In genomic region chr19:38952395-38953165, GRCh38 we compare ENCODE assay signal across 8 cellular contexts. TPM values are rescaled to one million over a fixed set of nuclear protein-coding genes. Genes with fewer than 3 reads are reported as not detected.
DNase-seq lines count a peak whose midpoint lies in the region; ATAC-seq and TF ChIP-seq lines count a peak whose summit lies in the region.

No MANE protein-coding gene starts in this region.

- H3K9me3 Mint-ChIP-seq in activated naive CD8-positive, alpha-beta T cell treated with anti-CD3 and anti-CD28 coated beads, Interleukin-2, amount 10 ng/mL, durations not matched to agents 7 days and 5 days, result no peaks in the 10 kb centered on the region
- no peaks in the 10 kb centered on the region for H3K9me3 Mint-ChIP-seq in activated naive CD8-positive, alpha-beta T cell treated with anti-CD3 and anti-CD28 coated beads, Interleukin-2, amount 50 U/mL, for 24 hours
- H3K9me3 Mint-ChIP-seq in T-helper 2 cell treated with Interferon-gamma antibody and Interleukin-4, amounts not matched to agents 5 μg/mL and 100 μg/mL, for 36 hours, result no peaks in the 10 kb centered on the region

- H3K27me3 Mint-ChIP-seq in activated naive CD8-positive, alpha-beta T cell treated with anti-CD3 and anti-CD28 coated beads, Interleukin-2, amount 10 ng/mL, durations not matched to agents 7 days and 5 days, result peaks cover 39% of the 10 kb centered on the region
- H3K27me3 Mint-ChIP-seq in activated naive CD8-positive, alpha-beta T cell treated with anti-CD3 and anti-CD28 coated beads, Interleukin-2, amount 50 U/mL, for 24 hours, result peaks cover 28% of the 10 kb centered on the region
- H3K27me3 Mint-ChIP-seq in T-helper 2 cell treated with Interferon-gamma antibody and Interleukin-4, amounts not matched to agents 5 μg/mL and 100 μg/mL, for 36 hours (ENCODE audit: low read depth), result peaks cover 25% of the 10 kb centered on the region

- TF ChIP-seq CTCF in psoas muscle (IDR thresholded peaks at IDR 0.05), result no peak

- peak overlapping the region; percentile 12 for H3K4me3 Mint-ChIP-seq in activated naive CD8-positive, alpha-beta T cell treated with anti-CD3 and anti-CD28 coated beads, Interleukin-2, amount 10 ng/mL, durations not matched to agents 7 days and 5 days
- H3K4me3 Mint-ChIP-seq in activated naive CD8-positive, alpha-beta T cell treated with anti-CD3 and anti-CD28 coated beads, Interleukin-2, amount 50 U/mL, for 24 hours, result no peak overlapping the region
- H3K4me3 Mint-ChIP-seq in T-helper 2 cell treated with Interferon-gamma antibody and Interleukin-4, amounts not matched to agents 5 μg/mL and 100 μg/mL, for 36 hours, result peak overlapping the region; percentile 1

- no peak for DNase-seq in activated naive CD8-positive, alpha-beta T cell treated with anti-CD3 and anti-CD28 coated beads, Interleukin-2, amount 10 ng/mL, durations not matched to agents 7 days and 5 days
- no peak for DNase-seq in activated naive CD8-positive, alpha-beta T cell treated with anti-CD3 and anti-CD28 coated beads, Interleukin-2, amount 50 U/mL, for 24 hours
- DNase-seq in NCI-H1092 (lab: John Stamatoyannopoulos, UW) (peak; percentile 6), kidney tubule cell (ENCODE audit: low spot score) (peak; percentile 90), psoas muscle (no peak)
- DNase-seq in T-helper 2 cell treated with Interferon-gamma antibody and Interleukin-4, amounts not matched to agents 5 μg/mL and 100 μg/mL, for 36 hours (ENCODE audit: low spot score), result peak; percentile 30

- no peaks in the 10 kb centered on the region for H3K27me3 ChIP-seq in psoas muscle (ENCODE audit: insufficient read depth in 3 of 3, low read length in 2 of 3)

- WGBS in psoas muscle, 3 donors, result 79 to 83% (median 82%) methylated on average over 13 of the region's 13 CpGs

- no peak overlapping the region for H3K4me3 ChIP-seq in psoas muscle

- H3K9me3 ChIP-seq in psoas muscle, result no peaks in the 10 kb centered on the region

- no peak overlapping the region for H3K27ac ChIP-seq in psoas muscle

- no peaks in the 10 kb centered on the region for H3K36me3 Mint-ChIP-seq in activated naive CD8-positive, alpha-beta T cell treated with anti-CD3 and anti-CD28 coated beads, Interleukin-2, amount 10 ng/mL, durations not matched to agents 7 days and 5 days
- H3K36me3 Mint-ChIP-seq in activated naive CD8-positive, alpha-beta T cell treated with anti-CD3 and anti-CD28 coated beads, Interleukin-2, amount 50 U/mL, for 24 hours (ENCODE audit: low read depth), result no peaks in the 10 kb centered on the region
- no peaks in the 10 kb centered on the region for H3K36me3 Mint-ChIP-seq in T-helper 2 cell treated with Interferon-gamma antibody and Interleukin-4, amounts not matched to agents 5 μg/mL and 100 μg/mL, for 36 hours (ENCODE audit: low read depth)

- POLR2A ChIA-PET in activated naive CD8-positive, alpha-beta T cell treated with anti-CD3 and anti-CD28 coated beads, Interleukin-2, amount 10 ng/mL, durations not matched to agents 7 days and 5 days (lab: Charles Lee), result interaction anchor here (0.6 kb wide), 1 partner anchor 10 kb away, joined by 4 read pairs; no protein-coding TSS in a partner anchor

- no peaks in the 10 kb centered on the region for H3K36me3 ChIP-seq in psoas muscle (ENCODE audit: insufficient read depth in 1 of 2, low read depth in 1 of 2)

- intact Hi-C loops in psoas muscle (cut with DNase I), result no loop called here

- H3K27ac Mint-ChIP-seq in activated naive CD8-positive, alpha-beta T cell treated with anti-CD3 and anti-CD28 coated beads, Interleukin-2, amount 10 ng/mL, durations not matched to agents 7 days and 5 days, result no peak overlapping the region
- H3K27ac Mint-ChIP-seq in activated naive CD8-positive, alpha-beta T cell treated with anti-CD3 and anti-CD28 coated beads, Interleukin-2, amount 50 U/mL, for 24 hours, result no peak overlapping the region
- H3K27ac Mint-ChIP-seq in T-helper 2 cell treated with Interferon-gamma antibody and Interleukin-4, amounts not matched to agents 5 μg/mL and 100 μg/mL, for 36 hours, result no peak overlapping the region

- ATAC-seq in activated naive CD8-positive, alpha-beta T cell treated with anti-CD3 and anti-CD28 coated beads, Interleukin-2, amount 10 ng/mL, durations not matched to agents 7 days and 5 days (ENCODE audit: low read depth), result peak; percentile 51
- ATAC-seq in activated naive CD8-positive, alpha-beta T cell treated with anti-CD3 and anti-CD28 coated beads, Interleukin-2, amount 50 U/mL, for 24 hours, result no peak
- ATAC-seq in psoas muscle, result no peak
- ATAC-seq in HG02884 (IDR thresholded peaks at IDR 0.05; ENCODE audit: unreplicated experiment), result no peak
- ATAC-seq in HG03045 (IDR thresholded peaks at IDR 0.05; ENCODE audit: unreplicated experiment), result no peak

- H3K4me1 ChIP-seq in psoas muscle, result peaks cover 6% of the 10 kb centered on the region

- H3K4me1 Mint-ChIP-seq in activated naive CD8-positive, alpha-beta T cell treated with anti-CD3 and anti-CD28 coated beads, Interleukin-2, amount 10 ng/mL, durations not matched to agents 7 days and 5 days, result peaks cover 9% of the 10 kb centered on the region
- H3K4me1 Mint-ChIP-seq in activated naive CD8-positive, alpha-beta T cell treated with anti-CD3 and anti-CD28 coated beads, Interleukin-2, amount 50 U/mL, for 24 hours, result peaks cover 13% of the 10 kb centered on the region
- peaks cover 11% of the 10 kb centered on the region for H3K4me1 Mint-ChIP-seq in T-helper 2 cell treated with Interferon-gamma antibody and Interleukin-4, amounts not matched to agents 5 μg/mL and 100 μg/mL, for 36 hours (ENCODE audit: low read depth)

RNA-seq across cellular contexts. Expression of gene MRPS12, which starts 21.8 kb away (rescaled TPM):
- 10 to 100 TPM; 36.7 to 47.5 TPM for total RNA-seq in activated naive CD8-positive, alpha-beta T cell treated with anti-CD3 and anti-CD28 coated beads, Interleukin-2, amount 10 ng/mL, durations not matched to agents 7 days and 5 days
- 10 to 100 TPM; 33.8 to 70.6 (median 42.4) TPM for total RNA-seq in psoas muscle
- 100 to 1,000 TPM in 1 of 3 donors, 10 to 100 TPM in 2; 70.5 to 175 (median 71.4) TPM for polyA plus RNA-seq in psoas muscle

RNA-seq across cellular contexts. Expression of gene SARS2, which starts 22.0 kb away (rescaled TPM):
- total RNA-seq in activated naive CD8-positive, alpha-beta T cell treated with anti-CD3 and anti-CD28 coated beads, Interleukin-2, amount 10 ng/mL, durations not matched to agents 7 days and 5 days, result 10 to 100 TPM; 35.6 to 40.7 TPM
- 10 to 100 TPM; 15.1 to 17.8 (median 16.8) TPM for total RNA-seq in psoas muscle
- 10 to 100 TPM; 13.3 to 19.8 (median 17.0) TPM for polyA plus RNA-seq in psoas muscle

RNA-seq across cellular contexts. Expression of gene FBXO17, which starts 23.0 kb away (rescaled TPM):
- total RNA-seq in activated naive CD8-positive, alpha-beta T cell treated with anti-CD3 and anti-CD28 coated beads, Interleukin-2, amount 10 ng/mL, durations not matched to agents 7 days and 5 days, result not detected
- total RNA-seq in psoas muscle, result 1 to 10 TPM; 1.6 to 4.3 (median 2.3) TPM
- polyA plus RNA-seq in psoas muscle, result 1 to 10 TPM; 1.7 to 3.3 (median 1.8) TPM

RNA-seq across cellular contexts. Expression of gene CCER2, which starts 40.6 kb away (rescaled TPM):
- 1 to 10 TPM in 1 of 2 experiments, under 1 TPM in 1; 0.88 to 1.3 TPM for total RNA-seq in activated naive CD8-positive, alpha-beta T cell treated with anti-CD3 and anti-CD28 coated beads, Interleukin-2, amount 10 ng/mL, durations not matched to agents 7 days and 5 days
- total RNA-seq in psoas muscle, result 1 to 10 TPM in 2 of 4 donors, under 1 TPM in 1, not detected in 1; 0.25 to 1.1 (median 1.0) TPM
- under 1 TPM; 0.14 to 0.77 (median 0.21) TPM for polyA plus RNA-seq in psoas muscle

RNA-seq across cellular contexts. Expression of gene NFKBIB, which starts 52.8 kb away (rescaled TPM):
- total RNA-seq in activated naive CD8-positive, alpha-beta T cell treated with anti-CD3 and anti-CD28 coated beads, Interleukin-2, amount 10 ng/mL, durations not matched to agents 7 days and 5 days, result 10 to 100 TPM; 30.0 to 31.1 TPM
- total RNA-seq in psoas muscle, result 10 to 100 TPM; 21.9 to 41.0 (median 26.6) TPM
- 100 to 1,000 TPM in 1 of 3 donors, 10 to 100 TPM in 2; 45.5 to 109 (median 50.7) TPM for polyA plus RNA-seq in psoas muscle

Comparison
In these comparisons a context has a peak if more than half of its experiments do, and no peak if none do; other contexts are left out.
1. DNase-seq: peak in NCI-H1092 (single experiment), T-helper 2 cell treated with Interferon-gamma antibody and Interleukin-4, amounts not matched to agents 5 μg/mL and 100 μg/mL, for 36 hours (single experiment) and kidney tubule cell (single experiment); none in activated naive CD8-positive, alpha-beta T cell treated with anti-CD3 and anti-CD28 coated beads, Interleukin-2, amount 10 ng/mL, durations not matched to agents 7 days and 5 days (single experiment), activated naive CD8-positive, alpha-beta T cell treated with anti-CD3 and anti-CD28 coated beads, Interleukin-2, amount 50 U/mL, for 24 hours (single experiment) and psoas muscle (0 of 2).